ENCODE assay signal across 1 cellular context in the genomic region with DNA sequence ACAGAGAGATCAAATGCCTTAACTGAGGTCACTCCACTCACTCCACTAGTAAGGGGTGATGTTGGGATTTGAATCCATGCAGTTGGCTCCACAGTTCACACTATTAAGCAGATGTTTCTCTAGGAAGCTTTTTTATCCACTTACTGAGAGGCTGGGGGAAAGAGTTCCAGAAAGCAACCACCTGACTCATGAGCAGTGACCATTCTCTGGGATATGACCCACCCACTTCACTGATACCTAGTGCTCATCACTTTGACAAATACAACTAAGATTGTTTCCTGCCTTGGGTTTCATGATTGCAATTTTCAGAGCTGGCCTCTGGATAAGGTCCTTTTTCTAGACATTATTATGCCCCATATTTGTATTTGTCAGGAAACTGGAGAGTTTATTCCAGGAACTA.
TF ChIP-seq lines count a peak whose summit lies in the region.

No MANE protein-coding gene starts in this region.

TF ChIP-seq in GM12878, 131 proteins besides CTCF, POLR2A, EP300 and RAD21:
- TF ChIP-seq, protein P1, sequence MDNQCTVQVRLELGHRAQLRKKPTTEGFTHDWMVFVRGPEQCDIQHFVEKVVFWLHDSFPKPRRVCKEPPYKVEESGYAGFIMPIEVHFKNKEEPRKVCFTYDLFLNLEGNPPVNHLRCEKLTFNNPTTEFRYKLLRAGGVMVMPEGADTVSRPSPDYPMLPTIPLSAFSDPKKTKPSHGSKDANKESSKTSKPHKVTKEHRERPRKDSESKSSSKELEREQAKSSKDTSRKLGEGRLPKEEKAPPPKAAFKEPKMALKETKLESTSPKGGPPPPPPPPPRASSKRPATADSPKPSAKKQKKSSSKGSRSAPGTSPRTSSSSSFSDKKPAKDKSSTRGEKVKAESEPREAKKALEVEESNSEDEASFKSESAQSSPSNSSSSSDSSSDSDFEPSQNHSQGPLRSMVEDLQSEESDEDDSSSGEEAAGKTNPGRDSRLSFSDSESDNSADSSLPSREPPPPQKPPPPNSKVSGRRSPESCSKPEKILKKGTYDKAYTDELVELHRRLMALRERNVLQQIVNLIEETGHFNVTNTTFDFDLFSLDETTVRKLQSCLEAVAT (IDR thresholded peaks at IDR 0.05) = no peak
- TF ChIP-seq, protein P2, sequence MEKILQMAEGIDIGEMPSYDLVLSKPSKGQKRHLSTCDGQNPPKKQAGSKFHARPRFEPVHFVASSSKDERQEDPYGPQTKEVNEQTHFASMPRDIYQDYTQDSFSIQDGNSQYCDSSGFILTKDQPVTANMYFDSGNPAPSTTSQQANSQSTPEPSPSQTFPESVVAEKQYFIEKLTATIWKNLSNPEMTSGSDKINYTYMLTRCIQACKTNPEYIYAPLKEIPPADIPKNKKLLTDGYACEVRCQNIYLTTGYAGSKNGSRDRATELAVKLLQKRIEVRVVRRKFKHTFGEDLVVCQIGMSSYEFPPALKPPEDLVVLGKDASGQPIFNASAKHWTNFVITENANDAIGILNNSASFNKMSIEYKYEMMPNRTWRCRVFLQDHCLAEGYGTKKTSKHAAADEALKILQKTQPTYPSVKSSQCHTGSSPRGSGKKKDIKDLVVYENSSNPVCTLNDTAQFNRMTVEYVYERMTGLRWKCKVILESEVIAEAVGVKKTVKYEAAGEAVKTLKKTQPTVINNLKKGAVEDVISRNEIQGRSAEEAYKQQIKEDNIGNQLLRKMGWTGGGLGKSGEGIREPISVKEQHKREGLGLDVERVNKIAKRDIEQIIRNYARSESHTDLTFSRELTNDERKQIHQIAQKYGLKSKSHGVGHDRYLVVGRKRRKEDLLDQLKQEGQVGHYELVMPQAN (conservative IDR thresholded peaks at IDR 0.05) = no peak
- TF ChIP-seq TCF3 (IDR thresholded peaks at IDR 0.05; ENCODE audit: borderline replicate concordance, insufficient read depth, low read depth, low read length) (no peak), HDGF (IDR thresholded peaks at IDR 0.05) (no peak), FOXK2 (IDR thresholded peaks at IDR 0.05) (no peak)
TF ChIP-seq in GM12878: peak in this region for 0.
